Comparison of ENCODE assay signal across 16 cellular contexts in the genomic region with DNA sequence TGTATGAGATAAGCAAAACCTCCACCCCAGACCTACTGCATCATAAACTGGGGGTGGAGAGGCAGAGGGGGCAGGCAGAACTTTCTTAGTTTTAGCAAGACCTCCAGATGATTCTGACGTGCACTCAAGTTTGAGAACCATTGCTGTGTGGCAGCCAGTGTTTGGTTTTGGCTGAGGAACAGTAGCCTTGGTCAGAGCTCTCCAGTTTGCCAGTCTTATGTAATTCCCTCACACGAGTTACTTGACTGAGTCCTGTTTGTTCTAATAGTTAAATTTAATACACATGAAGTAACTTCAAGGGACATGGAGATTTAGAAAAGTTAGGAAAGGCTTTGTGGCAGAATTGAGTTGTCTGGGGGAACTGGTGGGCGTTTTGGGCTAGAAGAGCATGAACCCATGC. TPM values are rescaled to one million over a fixed set of nuclear protein-coding genes. Genes with fewer than 3 reads are reported as not detected.
"Had no signal": no experiment of that assay in that cellular context is flagged by ENCODE, and none has a peak within 500 bp of the region (broad histone marks: within the 10 kb centered on the region; RNA-seq: fewer than 3 reads in every experiment).

No MANE protein-coding gene starts in this region.

- ATAC-seq: activated CD4-positive, CD25-positive, alpha-beta regulatory T cell treated with anti-CD3 and anti-CD28 coated beads, Interleukin-2, amount 50 U/mL, for 24 hours; esophagus mucosa; left colon; natural killer cell treated with Interleukin-12 subunit alpha and Interleukin-12 subunit beta and Interleukin-15 and Interleukin-18, amount 100 ng/mL, for 72 hours had no signal

- DNase-seq: activated gamma-delta T cell; activated naive CD8-positive, alpha-beta T cell treated with anti-CD3 and anti-CD28 coated beads, Interleukin-2, amount 10 ng/mL, durations not matched to agents 7 days and 5 days; foreskin fibroblast; head of caudate nucleus; left colon; mesenchymal stem cell; SHP77 treated with DMSO at 0.1 percent for 48 hours; stimulated activated CD4-positive, alpha-beta T cell treated with anti-CD3 and anti-CD28 coated beads, Interleukin-15, amount 100 ng/mL, for 24 hours; stimulated activated CD4-positive, alpha-beta T cell treated with anti-CD3 and anti-CD28 coated beads, Interleukin-4, amount 100 ng/mL, for 4 hours; tibial artery had no signal

- H3K9me3 Mint-ChIP-seq: activated naive CD8-positive, alpha-beta T cell treated with anti-CD3 and anti-CD28 coated beads, Interleukin-2, amount 10 ng/mL, durations not matched to agents 7 days and 5 days; natural killer cell treated with Interleukin-12 subunit alpha and Interleukin-12 subunit beta and Interleukin-15 and Interleukin-18, amount 100 ng/mL, for 72 hours; T-helper 2 cell treated with Interferon-gamma antibody and Interleukin-4, amounts not matched to agents 5 μg/mL and 100 μg/mL, for 36 hours had no signal

- H3K27ac ChIP-seq: ascending aorta, tibial artery had no signal

- H3K4me1 ChIP-seq: ascending aorta, tibial artery had no signal

- H3K4me3 ChIP-seq: ascending aorta, tibial artery had no signal

- H3K9me3 ChIP-seq: ascending aorta, tibial artery had no signal

- H3K27ac Mint-ChIP-seq: activated naive CD8-positive, alpha-beta T cell treated with anti-CD3 and anti-CD28 coated beads, Interleukin-2, amount 10 ng/mL, durations not matched to agents 7 days and 5 days had no signal

- H3K27me3 ChIP-seq: ascending aorta, tibial artery had no signal

- H3K4me3 Mint-ChIP-seq: activated naive CD8-positive, alpha-beta T cell treated with anti-CD3 and anti-CD28 coated beads, Interleukin-2, amount 10 ng/mL, durations not matched to agents 7 days and 5 days; natural killer cell treated with Interleukin-12 subunit alpha and Interleukin-12 subunit beta and Interleukin-15 and Interleukin-18, amount 100 ng/mL, for 72 hours; T-helper 2 cell treated with Interferon-gamma antibody and Interleukin-4, amounts not matched to agents 5 μg/mL and 100 μg/mL, for 36 hours had no signal

- H3K27me3 Mint-ChIP-seq: activated naive CD8-positive, alpha-beta T cell treated with anti-CD3 and anti-CD28 coated beads, Interleukin-2, amount 10 ng/mL, durations not matched to agents 7 days and 5 days; natural killer cell treated with Interleukin-12 subunit alpha and Interleukin-12 subunit beta and Interleukin-15 and Interleukin-18, amount 100 ng/mL, for 72 hours had no signal

RNA-seq across cellular contexts. Expression of a gene that starts 49.0 kb away (rescaled TPM):
- total RNA-seq: activated naive CD8-positive, alpha-beta T cell treated with anti-CD3 and anti-CD28 coated beads, Interleukin-2, amount 10 ng/mL, durations not matched to agents 7 days and 5 days; esophagus mucosa; natural killer cell treated with Interleukin-12 subunit alpha and Interleukin-12 subunit beta and Interleukin-15 and Interleukin-18, amount 100 ng/mL, for 72 hours; renal cortical epithelial cell had no signal
